14 cellular contexts compared by ENCODE assay signal in genomic region chr18:3827236-3827635, GRCh38.
"Had no signal": no experiment of that assay in that cellular context is flagged by ENCODE, and none has a peak within 500 bp of the region (broad histone marks: within the 10 kb centered on the region; RNA-seq: fewer than 3 reads in every experiment).

No MANE protein-coding gene starts in this region.

- H3K4me1 Mint-ChIP-seq: activated naive CD8-positive, alpha-beta T cell treated with anti-CD3 and anti-CD28 coated beads for 36 hours; stimulated activated effector memory CD8-positive, alpha-beta T cell treated with anti-CD3 and anti-CD28 coated beads, Interleukin-12 subunit alpha, Interleukin-12 subunit beta, amount 100 ng/mL, for 72 hours had no signal

- H3K27ac ChIP-seq: foreskin keratinocyte, ovary, tibial nerve, vagina had no signal

- H3K9me3 Mint-ChIP-seq: activated naive CD8-positive, alpha-beta T cell treated with anti-CD3 and anti-CD28 coated beads for 36 hours; activated T-helper 1 cell treated with anti-CD3 and anti-CD28 coated beads, Interleukin-12 subunit alpha, Interleukin-12 subunit beta, Interleukin-2, Interleukin-4 antibody, amounts not matched to agents 30 ng/mL and 10 ng/mL and 1 ng/mL, durations not matched to agents 14 hours and 24 hours and 36 hours; stimulated activated effector memory CD8-positive, alpha-beta T cell treated with anti-CD3 and anti-CD28 coated beads, Interleukin-12 subunit alpha, Interleukin-12 subunit beta, amount 100 ng/mL, for 72 hours had no signal

- H3K36me3 ChIP-seq: ovary, tibial nerve, vagina had no signal

- ATAC-seq: activated CD4-positive, CD25-positive, alpha-beta regulatory T cell treated with anti-CD3 and anti-CD28 coated beads, Interleukin-2, amount 50 U/mL, for 24 hours; foreskin keratinocyte; stimulated activated effector memory CD8-positive, alpha-beta T cell treated with anti-CD3 and anti-CD28 coated beads, Interleukin-12 subunit alpha, Interleukin-12 subunit beta, amount 100 ng/mL, for 72 hours had no signal

- DNase-seq: activated CD4-positive, alpha-beta T cell treated with anti-CD3 and anti-CD28 coated beads, Interleukin-2, amount 50 U/mL, for 1 hour; activated CD8-positive, alpha-beta memory T cell treated with anti-CD3 and anti-CD28 coated beads for 24 hours; activated naive CD8-positive, alpha-beta T cell treated with anti-CD3 and anti-CD28 coated beads for 36 hours; cortex of kidney; effector CD8-positive, alpha-beta T cell; foreskin keratinocyte; head of caudate nucleus; ovary; stimulated activated CD4-positive, alpha-beta T cell treated with anti-CD3 and anti-CD28 coated beads, Interleukin-1b, Interleukin-23, amount 100 ng/mL, for 48 hours had no signal

- H3K36me3 Mint-ChIP-seq: activated naive CD8-positive, alpha-beta T cell treated with anti-CD3 and anti-CD28 coated beads for 36 hours; stimulated activated effector memory CD8-positive, alpha-beta T cell treated with anti-CD3 and anti-CD28 coated beads, Interleukin-12 subunit alpha, Interleukin-12 subunit beta, amount 100 ng/mL, for 72 hours had no signal

- H3K27me3 Mint-ChIP-seq: activated naive CD8-positive, alpha-beta T cell treated with anti-CD3 and anti-CD28 coated beads for 36 hours had no signal

- H3K27me3 ChIP-seq: foreskin keratinocyte, ovary, tibial nerve, vagina had no signal

- H3K4me3 ChIP-seq: ovary, tibial nerve, vagina had no signal

- H3K9me3 ChIP-seq: ovary, tibial nerve, vagina had no signal

- H3K4me3 Mint-ChIP-seq: activated naive CD8-positive, alpha-beta T cell treated with anti-CD3 and anti-CD28 coated beads for 36 hours; activated T-helper 1 cell treated with anti-CD3 and anti-CD28 coated beads, Interleukin-12 subunit alpha, Interleukin-12 subunit beta, Interleukin-2, Interleukin-4 antibody, amounts not matched to agents 30 ng/mL and 10 ng/mL and 1 ng/mL, durations not matched to agents 14 hours and 24 hours and 36 hours; stimulated activated effector memory CD8-positive, alpha-beta T cell treated with anti-CD3 and anti-CD28 coated beads, Interleukin-12 subunit alpha, Interleukin-12 subunit beta, amount 100 ng/mL, for 72 hours had no signal

- H3K4me1 ChIP-seq: foreskin keratinocyte, vagina had no signal

- H3K27ac Mint-ChIP-seq: activated naive CD8-positive, alpha-beta T cell treated with anti-CD3 and anti-CD28 coated beads for 36 hours; activated T-helper 1 cell treated with anti-CD3 and anti-CD28 coated beads, Interleukin-12 subunit alpha, Interleukin-12 subunit beta, Interleukin-2, Interleukin-4 antibody, amounts not matched to agents 30 ng/mL and 10 ng/mL and 1 ng/mL, durations not matched to agents 14 hours and 24 hours and 36 hours; stimulated activated effector memory CD8-positive, alpha-beta T cell treated with anti-CD3 and anti-CD28 coated beads, Interleukin-12 subunit alpha, Interleukin-12 subunit beta, amount 100 ng/mL, for 72 hours had no signal
